12 cellular contexts compared by ENCODE assay signal in the genomic region with DNA sequence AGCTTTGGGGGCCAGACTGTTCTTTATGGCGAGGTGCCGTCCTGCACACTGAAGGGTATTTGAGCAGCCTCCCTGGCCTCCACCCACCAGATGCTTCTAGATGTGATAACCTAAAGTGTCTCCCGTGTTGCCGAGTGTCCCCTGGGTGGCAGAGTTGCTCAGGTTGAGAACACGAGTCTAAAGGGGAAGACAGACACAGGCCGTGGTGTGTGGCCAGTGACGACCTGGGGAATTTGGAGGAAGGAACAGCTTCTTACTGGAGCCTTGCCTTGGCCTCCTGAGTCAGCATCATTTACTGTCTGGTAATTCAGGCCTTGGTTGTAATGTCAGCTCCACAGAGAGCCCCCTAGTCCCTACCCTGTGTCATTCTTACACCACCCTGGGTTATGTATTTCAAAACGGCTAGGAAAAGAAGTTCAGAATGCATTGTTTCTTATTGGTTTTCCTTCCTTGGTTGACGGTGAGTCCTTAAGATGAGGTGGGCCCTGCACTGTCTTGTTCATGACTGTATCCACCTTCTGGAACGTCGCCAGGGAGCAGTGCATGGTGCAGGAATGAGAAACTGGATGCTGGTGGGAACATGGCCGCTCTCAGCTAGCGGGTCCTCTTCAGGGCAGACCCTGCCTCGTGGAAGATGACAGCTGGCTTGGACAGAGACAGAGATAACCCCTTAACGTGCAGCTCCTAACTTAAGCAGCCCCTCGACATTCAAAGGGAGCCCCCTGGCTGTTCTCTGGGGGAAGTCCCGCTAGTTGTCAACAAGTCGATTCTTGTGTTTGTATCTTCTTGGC. TPM values are rescaled to one million over a fixed set of nuclear protein-coding genes. Genes with fewer than 3 reads are reported as not detected.
DNase-seq lines count a peak whose midpoint lies in the region; ATAC-seq and TF ChIP-seq lines count a peak whose summit lies in the region.
"Had no signal": no experiment of that assay in that cellular context is flagged by ENCODE, and none has a peak within 500 bp of the region (broad histone marks: within the 10 kb centered on the region; RNA-seq: fewer than 3 reads in every experiment).

No MANE protein-coding gene starts in this region.

- TF ChIP-seq CTCF in heart left ventricle (IDR thresholded peaks at IDR 0.05), result peak in 1 of 12 donors; percentile 6
- TF ChIP-seq CTCF in right atrium auricular region (IDR thresholded peaks at IDR 0.05), result peak in 1 of 2 donors; percentile 32
- peak in 2 of 9 donors; percentile 22 to 28 for TF ChIP-seq CTCF in heart right ventricle (IDR thresholded peaks at IDR 0.05)
- peak in 1 of 3 experiments; percentile 20 for TF ChIP-seq CTCF in vagina (IDR thresholded peaks at IDR 0.05)

- H3K36me3 ChIP-seq in heart left ventricle, result peaks cover 0 to 95% (median 83%) of the 10 kb centered on the region in 9 donors
- H3K36me3 ChIP-seq in right atrium auricular region, result peaks cover 65% of the 10 kb centered on the region
- H3K36me3 ChIP-seq in heart right ventricle, result peaks cover 0 to 99% (median 37%) of the 10 kb centered on the region in 9 donors
- H3K36me3 ChIP-seq in vagina, result peaks cover 0 to 70% of the 10 kb centered on the region in 2 donors

- peaks cover 0 to 10% (median under 1%) of the 10 kb centered on the region in 12 donors for H3K4me1 ChIP-seq in heart left ventricle
- peaks cover 0 to 7% of the 10 kb centered on the region in 2 donors for H3K4me1 ChIP-seq in right atrium auricular region
- peaks cover 0 to 27% (median under 1%) of the 10 kb centered on the region in 9 donors for H3K4me1 ChIP-seq in heart right ventricle
- H3K4me1 ChIP-seq in vagina, result peaks cover 9% of the 10 kb centered on the region

- 56 to 61% (median 58%) methylated on average over 17 to 18 of the region's 18 CpGs for WGBS in heart left ventricle, 4 donors
- WGBS in heart right ventricle, 2 donors, result 61 to 63% methylated on average over 18 of the region's 18 CpGs

- ATAC-seq in heart left ventricle (peak in 3 of 4 donors; percentile 36 to 81 (median 63)), heart right ventricle (peak; percentile 31 to 72 (median 48)), HG03460 (IDR thresholded peaks at IDR 0.05; ENCODE audit: unreplicated experiment) (no peak)

- intact Hi-C loops in heart left ventricle (cut with DNase I) (loop anchor here in 3 of 10 donors (5.0 to 10.0 kb wide), 2 partner anchors 58 to 61 kb away; no protein-coding TSS in a partner anchor), heart right ventricle (cut with DNase I) (loop anchor here in 2 of 10 donors (5.0 to 10.0 kb wide), 3 partner anchors 58 to 64 kb away; no protein-coding TSS in a partner anchor), vagina (cut with DNase I) (no loop called here)

- H3K9me3 ChIP-seq in heart left ventricle (no peaks in the 10 kb centered on the region), right atrium auricular region (no peaks in the 10 kb centered on the region), heart right ventricle (no peaks in the 10 kb centered on the region), vagina (no peaks in the 10 kb centered on the region)

- TF ChIP-seq POLR2A in heart left ventricle (IDR thresholded peaks at IDR 0.05), result no peak
- TF ChIP-seq POLR2A in vagina (IDR thresholded peaks at IDR 0.05), result no peak

- H3K4me3 ChIP-seq in heart left ventricle, result no peak overlapping the region
- H3K4me3 ChIP-seq in right atrium auricular region, result no peak overlapping the region
- H3K4me3 ChIP-seq in heart right ventricle, result no peak overlapping the region
- no peak overlapping the region for H3K4me3 ChIP-seq in vagina

- H3K27me3 ChIP-seq in heart left ventricle (no peaks in the 10 kb centered on the region), right atrium auricular region (no peaks in the 10 kb centered on the region), heart right ventricle (no peaks in the 10 kb centered on the region), vagina (no peaks in the 10 kb centered on the region)

- peak in 3 of 5 donors; percentile 40 to 45 (median 41) for DNase-seq in heart left ventricle
- no peak for DNase-seq in right atrium auricular region (ENCODE audit: low spot score)
- peak; percentile 22 for DNase-seq in SW480 (ENCODE audit: low spot score)
- DNase-seq in heart right ventricle, result no peak
- no peak for DNase-seq in vagina (ENCODE audit: extremely low spot score in 2 of 2)
- no peak for DNase-seq in activated gamma-delta T cell (lab: John Stamatoyannopoulos, UW)
- no peak for DNase-seq in NCI-H1092 (lab: John Stamatoyannopoulos, UW)
- DNase-seq: DMS153; effector memory CD4-positive, alpha-beta T cell; NCI-H2171 had no signal

- H3K27ac ChIP-seq in heart left ventricle (no peak overlapping the region), right atrium auricular region (no peak overlapping the region), heart right ventricle (no peak overlapping the region), vagina (peak overlapping the region; percentile 13)

RNA-seq across cellular contexts. Expression of a gene that starts 7.1 kb away (rescaled TPM):
- 10 to 100 TPM; 15.2 to 36.6 (median 24.7) TPM for total RNA-seq in heart left ventricle
- 10 to 100 TPM; 18.2 to 20.7 TPM for polyA plus RNA-seq in heart left ventricle
- 10 to 100 TPM; 15.4 to 17.9 TPM for total RNA-seq in right atrium auricular region
- total RNA-seq in heart right ventricle, result 10 to 100 TPM; 22.9 to 30.6 (median 24.8) TPM
- polyA plus RNA-seq in heart right ventricle, result 10 to 100 TPM; 13.9 to 37.7 TPM
- total RNA-seq in vagina, result 68.5 TPM

RNA-seq across cellular contexts. Expression of a gene that starts 52.5 kb away (rescaled TPM):
- 1 to 10 TPM in 5 of 9 donors, under 1 TPM in 4; 0.12 to 4.1 (median 1.2) TPM for total RNA-seq in heart left ventricle
- 1 to 10 TPM; 1.1 to 4.6 TPM for polyA plus RNA-seq in heart left ventricle
- 1 to 10 TPM; 5.9 to 6.4 TPM for total RNA-seq in right atrium auricular region
- total RNA-seq in heart right ventricle, result 1 to 10 TPM in 5 of 10 donors, under 1 TPM in 5; 0.13 to 8.3 (median 1.1) TPM
- polyA plus RNA-seq in heart right ventricle, result 1 to 10 TPM; 2.5 to 3.4 TPM
- 8.3 TPM for total RNA-seq in vagina
- polyA plus RNA-seq: neural cell had no signal

Comparison
In these comparisons a context has a peak if more than half of its experiments do, and no peak if none do; other contexts are left out.
1. DNase-seq: peak in heart left ventricle (3 of 5) and SW480 (single experiment); none in right atrium auricular region (single experiment), heart right ventricle (0 of 2), vagina (0 of 2), activated gamma-delta T cell (single experiment) and NCI-H1092 (single experiment).